1 cellular context compared by ENCODE assay signal in the genomic region with DNA sequence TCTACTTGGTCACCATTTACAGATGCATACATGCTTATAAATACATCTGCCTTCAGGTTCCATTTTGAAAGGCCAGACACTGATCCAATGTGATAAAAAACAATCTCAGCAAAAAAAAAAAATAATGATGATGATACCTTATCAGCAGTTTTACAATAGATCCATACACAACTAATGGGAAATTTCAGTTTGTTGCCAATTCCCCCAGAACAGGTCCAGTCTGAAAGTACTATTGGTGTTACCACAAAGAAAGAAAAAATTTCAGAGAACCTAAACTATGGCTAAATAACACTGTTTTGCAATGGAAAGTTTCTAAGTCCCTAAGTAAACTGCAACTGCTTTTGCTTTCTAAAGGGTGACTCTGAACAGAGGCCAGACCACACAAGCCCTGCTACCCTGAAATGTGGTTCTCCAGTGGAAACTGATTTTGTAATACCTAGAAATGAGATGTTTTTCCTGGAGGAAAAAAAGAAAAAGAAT.
TF ChIP-seq lines count a peak whose summit lies in the region.

No MANE protein-coding gene starts in this region.

TF ChIP-seq in SK-N-SH, 30 proteins besides CTCF, POLR2A, EP300 and RAD21 (continued from another document):
- TF ChIP-seq, protein P1, sequence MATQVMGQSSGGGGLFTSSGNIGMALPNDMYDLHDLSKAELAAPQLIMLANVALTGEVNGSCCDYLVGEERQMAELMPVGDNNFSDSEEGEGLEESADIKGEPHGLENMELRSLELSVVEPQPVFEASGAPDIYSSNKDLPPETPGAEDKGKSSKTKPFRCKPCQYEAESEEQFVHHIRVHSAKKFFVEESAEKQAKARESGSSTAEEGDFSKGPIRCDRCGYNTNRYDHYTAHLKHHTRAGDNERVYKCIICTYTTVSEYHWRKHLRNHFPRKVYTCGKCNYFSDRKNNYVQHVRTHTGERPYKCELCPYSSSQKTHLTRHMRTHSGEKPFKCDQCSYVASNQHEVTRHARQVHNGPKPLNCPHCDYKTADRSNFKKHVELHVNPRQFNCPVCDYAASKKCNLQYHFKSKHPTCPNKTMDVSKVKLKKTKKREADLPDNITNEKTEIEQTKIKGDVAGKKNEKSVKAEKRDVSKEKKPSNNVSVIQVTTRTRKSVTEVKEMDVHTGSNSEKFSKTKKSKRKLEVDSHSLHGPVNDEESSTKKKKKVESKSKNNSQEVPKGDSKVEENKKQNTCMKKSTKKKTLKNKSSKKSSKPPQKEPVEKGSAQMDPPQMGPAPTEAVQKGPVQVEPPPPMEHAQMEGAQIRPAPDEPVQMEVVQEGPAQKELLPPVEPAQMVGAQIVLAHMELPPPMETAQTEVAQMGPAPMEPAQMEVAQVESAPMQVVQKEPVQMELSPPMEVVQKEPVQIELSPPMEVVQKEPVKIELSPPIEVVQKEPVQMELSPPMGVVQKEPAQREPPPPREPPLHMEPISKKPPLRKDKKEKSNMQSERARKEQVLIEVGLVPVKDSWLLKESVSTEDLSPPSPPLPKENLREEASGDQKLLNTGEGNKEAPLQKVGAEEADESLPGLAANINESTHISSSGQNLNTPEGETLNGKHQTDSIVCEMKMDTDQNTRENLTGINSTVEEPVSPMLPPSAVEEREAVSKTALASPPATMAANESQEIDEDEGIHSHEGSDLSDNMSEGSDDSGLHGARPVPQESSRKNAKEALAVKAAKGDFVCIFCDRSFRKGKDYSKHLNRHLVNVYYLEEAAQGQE (IDR thresholded peaks at IDR 0.05; ENCODE audit: low read depth, low read length), result no peak
- peak; percentile 54; the same call in 1 of the 2 replicates for TF ChIP-seq RCOR1 (IDR thresholded peaks at IDR 0.05; ENCODE audit: low read length)
- TF ChIP-seq NRF1 (IDR thresholded peaks at IDR 0.05; ENCODE audit: low read depth, low read length), result no peak
- TF ChIP-seq, protein P2, sequence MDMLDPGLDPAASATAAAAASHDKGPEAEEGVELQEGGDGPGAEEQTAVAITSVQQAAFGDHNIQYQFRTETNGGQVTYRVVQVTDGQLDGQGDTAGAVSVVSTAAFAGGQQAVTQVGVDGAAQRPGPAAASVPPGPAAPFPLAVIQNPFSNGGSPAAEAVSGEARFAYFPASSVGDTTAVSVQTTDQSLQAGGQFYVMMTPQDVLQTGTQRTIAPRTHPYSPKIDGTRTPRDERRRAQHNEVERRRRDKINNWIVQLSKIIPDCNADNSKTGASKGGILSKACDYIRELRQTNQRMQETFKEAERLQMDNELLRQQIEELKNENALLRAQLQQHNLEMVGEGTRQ (IDR thresholded peaks at IDR 0.05; ENCODE audit: borderline replicate concordance, low read depth, low read length), result no peak
- no peak for TF ChIP-seq GABPA (IDR thresholded peaks at IDR 0.05; ENCODE audit: low read depth)
- TF ChIP-seq RXRA (IDR thresholded peaks at IDR 0.05; ENCODE audit: borderline replicate concordance, low read depth), result no peak
- no peak for TF ChIP-seq SMC3 (IDR thresholded peaks at IDR 0.05; ENCODE audit: low read depth, low read length)
- TF ChIP-seq GATA2 (CRISPR knock-in tag; IDR thresholded peaks at IDR 0.05), result peak; percentile 75
- 0 out of 2 replicates have a peak, but pooled peaks have one; percentile 47 for TF ChIP-seq MXI1 (IDR thresholded peaks at IDR 0.05; ENCODE audit: low read depth, low read length)
- no peak for TF ChIP-seq NFIC (IDR thresholded peaks at IDR 0.05; ENCODE audit: borderline replicate concordance)
- no peak for TF ChIP-seq YY1 (IDR thresholded peaks at IDR 0.05; ENCODE audit: low read depth)
- no peak for TF ChIP-seq JUND (IDR thresholded peaks at IDR 0.05)
- TF ChIP-seq POLR2AphosphoS5 (IDR thresholded peaks at IDR 0.05; ENCODE audit: low read depth, low read length), result no peak
- TF ChIP-seq, protein P3, sequence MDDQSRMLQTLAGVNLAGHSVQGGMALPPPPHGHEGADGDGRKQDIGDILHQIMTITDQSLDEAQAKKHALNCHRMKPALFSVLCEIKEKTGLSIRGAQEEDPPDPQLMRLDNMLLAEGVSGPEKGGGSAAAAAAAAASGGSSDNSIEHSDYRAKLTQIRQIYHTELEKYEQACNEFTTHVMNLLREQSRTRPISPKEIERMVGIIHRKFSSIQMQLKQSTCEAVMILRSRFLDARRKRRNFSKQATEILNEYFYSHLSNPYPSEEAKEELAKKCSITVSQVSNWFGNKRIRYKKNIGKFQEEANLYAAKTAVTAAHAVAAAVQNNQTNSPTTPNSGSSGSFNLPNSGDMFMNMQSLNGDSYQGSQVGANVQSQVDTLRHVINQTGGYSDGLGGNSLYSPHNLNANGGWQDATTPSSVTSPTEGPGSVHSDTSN (IDR thresholded peaks at IDR 0.05), result no peak
- no peak for TF ChIP-seq MEF2A (IDR thresholded peaks at IDR 0.05; ENCODE audit: borderline replicate concordance, low read depth)
- no peak for TF ChIP-seq EZH2phosphoT487 (IDR thresholded peaks at IDR 0.05; ENCODE audit: borderline replicate concordance, low read depth)
- TF ChIP-seq, protein P4, sequence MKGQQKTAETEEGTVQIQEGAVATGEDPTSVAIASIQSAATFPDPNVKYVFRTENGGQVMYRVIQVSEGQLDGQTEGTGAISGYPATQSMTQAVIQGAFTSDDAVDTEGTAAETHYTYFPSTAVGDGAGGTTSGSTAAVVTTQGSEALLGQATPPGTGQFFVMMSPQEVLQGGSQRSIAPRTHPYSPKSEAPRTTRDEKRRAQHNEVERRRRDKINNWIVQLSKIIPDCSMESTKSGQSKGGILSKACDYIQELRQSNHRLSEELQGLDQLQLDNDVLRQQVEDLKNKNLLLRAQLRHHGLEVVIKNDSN (IDR thresholded peaks at IDR 0.05; ENCODE audit: borderline replicate concordance, low read depth), result no peak
- no peak for TF ChIP-seq RFX5 (IDR thresholded peaks at IDR 0.05; ENCODE audit: low read length)
- no peak for TF ChIP-seq ELF1 (IDR thresholded peaks at IDR 0.05)
- TF ChIP-seq FOXJ3 (CRISPR knock-in tag; IDR thresholded peaks at IDR 0.05), result no peak
